ENCODE assay signal across 1 cellular context in the genomic region with DNA sequence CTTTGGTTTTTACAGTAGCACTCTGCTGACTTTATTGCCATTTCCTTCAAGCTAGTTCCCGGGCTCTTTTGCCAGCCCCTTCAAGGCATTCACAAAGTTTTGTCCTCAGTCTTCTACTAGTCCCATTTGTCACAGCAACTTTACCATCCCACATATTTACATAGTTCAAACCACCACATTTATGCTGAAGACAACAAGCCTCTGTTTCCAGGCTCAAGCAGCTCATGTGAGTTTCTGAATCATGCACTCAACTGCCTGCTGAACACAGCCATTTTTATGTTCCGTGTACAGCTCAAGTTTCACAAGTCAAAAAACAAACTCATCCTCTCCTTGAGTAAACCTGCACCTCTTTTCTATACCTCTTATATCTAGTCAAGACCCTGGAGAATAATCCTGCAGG.
TF ChIP-seq lines count a peak whose summit lies in the region.

No MANE protein-coding gene starts in this region.

TF ChIP-seq in H1, 55 proteins besides CTCF, POLR2A, EP300 and RAD21 (continued from another document):
- TF ChIP-seq, protein P1, sequence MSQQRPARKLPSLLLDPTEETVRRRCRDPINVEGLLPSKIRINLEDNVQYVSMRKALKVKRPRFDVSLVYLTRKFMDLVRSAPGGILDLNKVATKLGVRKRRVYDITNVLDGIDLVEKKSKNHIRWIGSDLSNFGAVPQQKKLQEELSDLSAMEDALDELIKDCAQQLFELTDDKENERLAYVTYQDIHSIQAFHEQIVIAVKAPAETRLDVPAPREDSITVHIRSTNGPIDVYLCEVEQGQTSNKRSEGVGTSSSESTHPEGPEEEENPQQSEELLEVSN (IDR thresholded peaks at IDR 0.05): no peak
- TF ChIP-seq EZH2 (IDR thresholded peaks at IDR 0.05; ENCODE audit: low read depth, low read length, severe bottlenecking) (no peak), BACH1 (IDR thresholded peaks at IDR 0.05; ENCODE audit: low read length) (no peak)
